ENCODE assay signal across 8 cellular contexts in the genomic region with DNA sequence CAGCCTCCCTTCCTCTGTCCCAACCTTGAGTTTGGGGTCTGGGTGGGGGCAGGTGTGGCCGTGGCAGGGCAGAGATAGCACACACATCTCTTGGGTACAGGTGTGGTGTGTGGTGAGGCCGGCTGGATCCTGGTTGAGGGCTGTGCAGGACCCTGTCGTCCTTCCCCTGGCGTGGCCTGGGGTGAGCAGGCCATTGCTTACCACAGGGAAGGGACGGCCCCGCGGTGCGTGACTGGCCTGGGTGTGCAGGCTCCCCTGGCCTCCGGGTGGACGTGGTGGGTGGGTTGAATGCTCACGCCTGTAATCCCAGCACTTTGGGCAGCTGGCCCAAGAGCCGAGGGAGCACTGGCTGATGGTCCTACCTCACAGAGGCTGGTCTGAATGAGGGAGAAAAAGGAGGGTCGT. TPM values are rescaled to one million over a fixed set of nuclear protein-coding genes. Genes with fewer than 3 reads are reported as not detected.
DNase-seq lines count a peak whose midpoint lies in the region; ATAC-seq and TF ChIP-seq lines count a peak whose summit lies in the region.

No MANE protein-coding gene starts in this region.

- POLR2A ChIA-PET in activated CD4-positive, alpha-beta T cell treated with anti-CD3 and anti-CD28 coated beads, Interleukin-2, amount 10 ng/mL, durations not matched to agents 7 days and 5 days (lab: Charles Lee) = no interaction called here

- 11 to 12% methylated on average over 13 of the region's 13 CpGs for WGBS in body of pancreas, 2 donors
- WGBS in transverse colon (ENCODE audit: low coverage in 1 of 2), 2 donors = 23% methylated on average over 10 of the region's 13 CpGs; no CpG with 5 or more reads in 1 of the 2 donors

- TF ChIP-seq CTCF in body of pancreas (IDR thresholded peaks at IDR 0.05) (no peak), lower lobe of right lung (IDR thresholded peaks at IDR 0.05) (no peak), transverse colon (IDR thresholded peaks at IDR 0.05) (no peak)

- TF ChIP-seq POLR2A in body of pancreas (IDR thresholded peaks at IDR 0.05) (no peak), transverse colon (IDR thresholded peaks at IDR 0.05) (no peak)

- no peak for TF ChIP-seq EP300 in transverse colon (IDR thresholded peaks at IDR 0.05; ENCODE audit: low read depth)

- no peaks in the 10 kb centered on the region for H3K9me3 Mint-ChIP-seq in activated CD4-positive, alpha-beta T cell treated with anti-CD3 and anti-CD28 coated beads, Interleukin-2, amount 10 ng/mL, durations not matched to agents 7 days and 5 days

- no peaks in the 10 kb centered on the region for H3K27me3 Mint-ChIP-seq in activated CD4-positive, alpha-beta T cell treated with anti-CD3 and anti-CD28 coated beads, Interleukin-2, amount 10 ng/mL, durations not matched to agents 7 days and 5 days

- intact Hi-C loops in body of pancreas (cut with DNase I) (no loop called here), lower lobe of right lung (cut with DNase I) (no loop called here), transverse colon (cut with DNase I; ENCODE audit: low total_unique reads) (no loop called here)

- H3K36me3 ChIP-seq in body of pancreas (replicated peaks in 1 of 2; ENCODE audit: insufficient read depth in 1 of 2, low read depth in 2 of 2) = no peaks in the 10 kb centered on the region
- no peaks in the 10 kb centered on the region for H3K36me3 ChIP-seq in lower lobe of right lung
- H3K36me3 ChIP-seq in transverse colon = no peaks in the 10 kb centered on the region

- CTCF ChIA-PET in activated CD4-positive, alpha-beta T cell treated with anti-CD3 and anti-CD28 coated beads, Interleukin-2, amount 10 ng/mL, durations not matched to agents 7 days and 5 days (lab: Charles Lee) = no interaction called here

- H3K27ac ChIP-seq in body of pancreas (peak overlapping the region; percentile 83 to 98 (median 94)), lower lobe of right lung (peak overlapping the region; percentile 92), transverse colon (peak overlapping the region; percentile 92 to 95 (median 94))

- no peaks in the 10 kb centered on the region for H3K36me3 Mint-ChIP-seq in activated CD4-positive, alpha-beta T cell treated with anti-CD3 and anti-CD28 coated beads, Interleukin-2, amount 10 ng/mL, durations not matched to agents 7 days and 5 days (ENCODE audit: low read depth)

- H3K4me1 Mint-ChIP-seq in activated CD4-positive, alpha-beta T cell treated with anti-CD3 and anti-CD28 coated beads, Interleukin-2, amount 10 ng/mL, durations not matched to agents 7 days and 5 days = peaks cover 32% of the 10 kb centered on the region

- peak overlapping the region; percentile 24 to 64 for H3K4me3 ChIP-seq in body of pancreas
- peak overlapping the region; percentile 75 for H3K4me3 ChIP-seq in lower lobe of right lung
- peak overlapping the region; percentile 31 to 94 (median 76) for H3K4me3 ChIP-seq in transverse colon

- H3K4me1 ChIP-seq in body of pancreas = peaks cover 44% of the 10 kb centered on the region
- peaks cover 58% of the 10 kb centered on the region for H3K4me1 ChIP-seq in lower lobe of right lung
- H3K4me1 ChIP-seq in transverse colon = peaks cover 25 to 39% (median 37%) of the 10 kb centered on the region in 4 donors

- in situ Hi-C loops in transverse colon (cut with MboI; ENCODE audit: low pct_ligation_motif_present in 1 of 4, low pct_unique_long_range_greater_than_20kb in 1 of 4, low sequenced_read_pairs in 3 of 4) = no loop called here

- ATAC-seq in body of pancreas = no peak
- peak in 1 of 2 donors; percentile 0 for ATAC-seq in lower lobe of right lung
- ATAC-seq in HG02798 (IDR thresholded peaks at IDR 0.05; ENCODE audit: poor library complexity, unreplicated experiment) = no peak
- ATAC-seq in GM21529 (IDR thresholded peaks at IDR 0.05; ENCODE audit: unreplicated experiment) = no peak

- H3K27me3 ChIP-seq in body of pancreas = no peaks in the 10 kb centered on the region
- no peaks in the 10 kb centered on the region for H3K27me3 ChIP-seq in lower lobe of right lung (ENCODE audit: low read depth)
- H3K27me3 ChIP-seq in transverse colon = no peaks in the 10 kb centered on the region

- H3K9me3 ChIP-seq in body of pancreas (no peaks in the 10 kb centered on the region), lower lobe of right lung (no peaks in the 10 kb centered on the region), transverse colon (no peaks in the 10 kb centered on the region)

- DNase-seq in activated CD4-positive, alpha-beta T cell treated with anti-CD3 and anti-CD28 coated beads, Interleukin-2, amount 10 ng/mL, durations not matched to agents 7 days and 5 days = no peak
- DNase-seq in activated CD4-positive, alpha-beta T cell treated with anti-CD3 and anti-CD28 coated beads, Interleukin-2, amount 50 U/mL, for 48 hours = no peak
- DNase-seq in body of pancreas (peak in 3 of 4 donors; percentile 24 to 38 (median 29)), lower lobe of right lung (peak; percentile 61), transverse colon (no peak)
- no peak for DNase-seq in activated CD4-positive, alpha-beta T cell treated with anti-CD3 and anti-CD28 coated beads, Interleukin-2, amount 50 U/mL, for 4 hours

- H3K27ac Mint-ChIP-seq in activated CD4-positive, alpha-beta T cell treated with anti-CD3 and anti-CD28 coated beads, Interleukin-2, amount 10 ng/mL, durations not matched to agents 7 days and 5 days = peak overlapping the region; percentile 68

- peak overlapping the region; percentile 79 for H3K4me3 Mint-ChIP-seq in activated CD4-positive, alpha-beta T cell treated with anti-CD3 and anti-CD28 coated beads, Interleukin-2, amount 10 ng/mL, durations not matched to agents 7 days and 5 days

RNA-seq across cellular contexts. Expression of a gene that starts 1.2 kb away (rescaled TPM):
- total RNA-seq in activated CD4-positive, alpha-beta T cell treated with anti-CD3 and anti-CD28 coated beads, Interleukin-2, amount 10 ng/mL, durations not matched to agents 7 days and 5 days = 10 to 100 TPM; 52.4 to 64.2 TPM
- total RNA-seq in body of pancreas = 10 to 100 TPM; 78.1 to 93.6 TPM
- total RNA-seq in lower lobe of right lung = 71.0 TPM
- 100 to 1,000 TPM; 132 to 560 (median 370) TPM for total RNA-seq in transverse colon

RNA-seq across cellular contexts. Expression of a gene that starts 12.1 kb away (rescaled TPM):
- total RNA-seq in activated CD4-positive, alpha-beta T cell treated with anti-CD3 and anti-CD28 coated beads, Interleukin-2, amount 10 ng/mL, durations not matched to agents 7 days and 5 days = 100 to 1,000 TPM; 100 to 110 TPM
- total RNA-seq in body of pancreas (10 to 100 TPM; 41.0 to 65.9 TPM), lower lobe of right lung (73.5 TPM), transverse colon (100 to 1,000 TPM in 2 of 4 donors, 10 to 100 TPM in 2; 93.8 to 184 (median 139) TPM)

RNA-seq across cellular contexts. Expression of a gene that starts 16.4 kb away (rescaled TPM):
- 10 to 100 TPM; 24.7 to 26.5 TPM for total RNA-seq in activated CD4-positive, alpha-beta T cell treated with anti-CD3 and anti-CD28 coated beads, Interleukin-2, amount 10 ng/mL, durations not matched to agents 7 days and 5 days
- total RNA-seq in body of pancreas (1 to 10 TPM; 6.6 to 8.8 TPM), lower lobe of right lung (15.2 TPM), transverse colon (10 to 100 TPM in 2 of 4 donors, 1 to 10 TPM in 2; 6.7 to 11.5 (median 9.8) TPM)

RNA-seq across cellular contexts. Expression of a gene that starts 28.0 kb away (rescaled TPM):
- 10 to 100 TPM; 31.1 to 34.4 TPM for total RNA-seq in activated CD4-positive, alpha-beta T cell treated with anti-CD3 and anti-CD28 coated beads, Interleukin-2, amount 10 ng/mL, durations not matched to agents 7 days and 5 days
- 10 to 100 TPM; 44.4 to 46.5 TPM for total RNA-seq in body of pancreas
- 28.4 TPM for total RNA-seq in lower lobe of right lung
- 10 to 100 TPM; 28.8 to 53.5 (median 36.6) TPM for total RNA-seq in transverse colon

RNA-seq across cellular contexts. Expression of a gene that starts 55.1 kb away (rescaled TPM):
- 10 to 100 TPM; 30.2 to 37.1 TPM for total RNA-seq in activated CD4-positive, alpha-beta T cell treated with anti-CD3 and anti-CD28 coated beads, Interleukin-2, amount 10 ng/mL, durations not matched to agents 7 days and 5 days
- total RNA-seq in body of pancreas (10 to 100 TPM; 32.9 to 37.2 TPM), lower lobe of right lung (44.6 TPM), transverse colon (100 to 1,000 TPM; 109 to 144 (median 119) TPM)

Comparison
In these comparisons a context has a peak if more than half of its experiments do, and no peak if none do; other contexts are left out.
1. DNase-seq: peak in body of pancreas (3 of 4) and lower lobe of right lung (single experiment); none in activated CD4-positive, alpha-beta T cell treated with anti-CD3 and anti-CD28 coated beads, Interleukin-2, amount 10 ng/mL, durations not matched to agents 7 days and 5 days (single experiment), activated CD4-positive, alpha-beta T cell treated with anti-CD3 and anti-CD28 coated beads, Interleukin-2, amount 50 U/mL, for 48 hours (0 of 2), transverse colon (single experiment) and activated CD4-positive, alpha-beta T cell treated with anti-CD3 and anti-CD28 coated beads, Interleukin-2, amount 50 U/mL, for 4 hours (0 of 2).
2. Peak in every context shown above with its lines, with median percentiles within 50 percentile points of each other: H3K27ac ChIP-seq and H3K4me3 ChIP-seq.